Comparison of ENCODE assay signal across 9 cellular contexts in genomic region chr20:3430376-3431069, GRCh38. TPM values are rescaled to one million over a fixed set of nuclear protein-coding genes. Genes with fewer than 3 reads are reported as not detected.
DNase-seq lines count a peak whose midpoint lies in the region; ATAC-seq, FAIRE-seq and TF ChIP-seq lines count a peak whose summit lies in the region.
"Had no signal": no experiment of that assay in that cellular context is flagged by ENCODE, and none has a peak within 500 bp of the region (broad histone marks: within the 10 kb centered on the region; RNA-seq: fewer than 3 reads in every experiment).

No MANE protein-coding gene starts in this region.

- H3K27ac Mint-ChIP-seq in MCF 10A (ENCODE audit: low read depth, unreplicated experiment) = no peak overlapping the region
- H3K27ac Mint-ChIP-seq in activated T-helper 17 cell treated with anti-CD3 and anti-CD28 coated beads, Interleukin-2, amount 50 U/mL, for 72 hours = no peak overlapping the region

- no peak for TF ChIP-seq CTCF in MCF 10A (IDR thresholded peaks at IDR 0.05; ENCODE audit: unreplicated experiment)
- no peak for TF ChIP-seq CTCF in D721Med (IDR thresholded peaks at IDR 0.05; ENCODE audit: insufficient read depth, missing control alignments)
- TF ChIP-seq CTCF in mammary epithelial cell (conservative IDR thresholded peaks at IDR 0.05 in 1 of 2, IDR thresholded peaks at IDR 0.05 in 1 of 2; ENCODE audit: extremely low read depth in 1 of 2, insufficient read depth in 1 of 2, low read depth in 1 of 2, low read length in 2 of 2) = no peak

- H3K4me3 ChIP-seq in BLaER1 (no peak overlapping the region), mammary epithelial cell (replicated peaks in 1 of 3; ENCODE audit: insufficient read depth in 1 of 3, low read depth in 2 of 3, low read length in 3 of 3) (no peak overlapping the region)

- intact Hi-C loops in MCF 10A (cut with micrococcal nuclease) (no loop called here), mammary epithelial cell (cut with micrococcal nuclease) (no loop called here)

- DNase-seq in UCSD-AML1 (lab: John Stamatoyannopoulos, UW; ENCODE audit: unreplicated experiment) (peak; percentile 70), MCF 10A (ENCODE audit: unreplicated experiment) (no peak), D721Med (ENCODE audit: insufficient read length, low spot score) (no peak), mammary epithelial cell (no peak)

- H3K4me1 Mint-ChIP-seq in MCF 10A (ENCODE audit: insufficient read depth, unreplicated experiment) = no peaks in the 10 kb centered on the region
- no peaks in the 10 kb centered on the region for H3K4me1 Mint-ChIP-seq in activated T-helper 17 cell treated with anti-CD3 and anti-CD28 coated beads, Interleukin-2, amount 50 U/mL, for 72 hours

- no peak overlapping the region for H2AFZ ChIP-seq in mammary epithelial cell (ENCODE audit: low read depth, low read length)

- POLR2A ChIA-PET in MCF 10A (lab: Yijun Ruan, JAX) = no interaction called here

- H3K9me3 ChIP-seq in BLaER1 (no peaks in the 10 kb centered on the region), mammary epithelial cell (replicated peaks; ENCODE audit: insufficient read depth, low read length) (no peaks in the 10 kb centered on the region)

- H3K27me3 Mint-ChIP-seq in MCF 10A (ENCODE audit: insufficient read depth, unreplicated experiment) = no peaks in the 10 kb centered on the region
- H3K27me3 Mint-ChIP-seq in activated T-helper 17 cell treated with anti-CD3 and anti-CD28 coated beads, Interleukin-2, amount 50 U/mL, for 72 hours = peaks cover 8% of the 10 kb centered on the region

- 94% methylated on average over 10 of the region's 14 CpGs for WGBS in mammary epithelial cell (ENCODE audit: low coverage, missing lambda C conversion rate)

- CTCF ChIA-PET in MCF 10A (lab: Yijun Ruan, JAX) (no interaction called here), mammary epithelial cell (lab: Charles Lee; ENCODE audit: low non-redundant PET) (no interaction called here)

- no peaks in the 10 kb centered on the region for H3K79me2 ChIP-seq in mammary epithelial cell (ENCODE audit: insufficient read depth, low read length)

- dilution Hi-C loops in mammary epithelial cell (cut with HindIII; ENCODE audit: low sequenced_read_pairs) = no loop called here

- no peak for FAIRE-seq in D721Med (lab: Jason Lieb, UNC)

- H3K9ac ChIP-seq in BLaER1 = no peak overlapping the region
- H3K9ac ChIP-seq in mammary epithelial cell (ENCODE audit: insufficient read depth, low read length) = no peak overlapping the region

- H4K20me1 ChIP-seq in BLaER1 (no peaks in the 10 kb centered on the region), mammary epithelial cell (ENCODE audit: insufficient read depth, low read length) (no peaks in the 10 kb centered on the region)

- in situ Hi-C loops in mammary epithelial cell (cut with MboI; ENCODE audit: low sequenced_read_pairs in 2 of 2) = no loop called here

- no peaks in the 10 kb centered on the region for H3K9me3 Mint-ChIP-seq in MCF 10A (ENCODE audit: unreplicated experiment)
- no peaks in the 10 kb centered on the region for H3K9me3 Mint-ChIP-seq in activated T-helper 17 cell treated with anti-CD3 and anti-CD28 coated beads, Interleukin-2, amount 50 U/mL, for 72 hours

- no peaks in the 10 kb centered on the region for H3K36me3 ChIP-seq in BLaER1
- H3K36me3 ChIP-seq in mammary epithelial cell (ENCODE audit: insufficient read depth, low read length) = no peaks in the 10 kb centered on the region

- H3K4me3 Mint-ChIP-seq in MCF 10A (ENCODE audit: unreplicated experiment) = no peak overlapping the region
- no peak overlapping the region for H3K4me3 Mint-ChIP-seq in activated T-helper 17 cell treated with anti-CD3 and anti-CD28 coated beads, Interleukin-2, amount 50 U/mL, for 72 hours

- H3K27me3 ChIP-seq in BLaER1 (no peaks in the 10 kb centered on the region), mammary epithelial cell (ENCODE audit: insufficient read depth, low read length) (no peaks in the 10 kb centered on the region)

- H3K36me3 Mint-ChIP-seq in MCF 10A (ENCODE audit: insufficient read depth, unreplicated experiment) = peaks cover 6% of the 10 kb centered on the region
- H3K36me3 Mint-ChIP-seq in activated T-helper 17 cell treated with anti-CD3 and anti-CD28 coated beads, Interleukin-2, amount 50 U/mL, for 72 hours (ENCODE audit: low read depth) = no peaks in the 10 kb centered on the region

- H3K27ac ChIP-seq in BLaER1 (no peak overlapping the region), mammary epithelial cell (ENCODE audit: insufficient read depth, low read depth, low read length) (no peak overlapping the region)

- BruUV-seq in MCF 10A (replicated peaks; lab: Mats Ljungman, UMichigan) (no TSS peak), mammary epithelial cell (replicated peaks; lab: Mats Ljungman, UMichigan) (no TSS peak)

- H3K4me2 ChIP-seq in BLaER1 (peak overlapping the region; percentile 12; the same call in 1 of the 2 replicates), mammary epithelial cell (ENCODE audit: insufficient read depth, low read depth, low read length) (no peak overlapping the region)

- ATAC-seq in GM19397 (IDR thresholded peaks at IDR 0.05; ENCODE audit: unreplicated experiment) (peak; percentile 77), HG03135 (IDR thresholded peaks at IDR 0.05; ENCODE audit: unreplicated experiment) (peak; percentile 84)
- no peak for ATAC-seq in activated T-helper 17 cell treated with anti-CD3 and anti-CD28 coated beads, Interleukin-2, amount 50 U/mL, for 72 hours (replicated peaks)
- ATAC-seq: left lobe of liver had no signal

- H3K4me1 ChIP-seq in BLaER1 = peaks cover 12% of the 10 kb centered on the region
- no peaks in the 10 kb centered on the region for H3K4me1 ChIP-seq in mammary epithelial cell (ENCODE audit: insufficient read depth, low read length)

RNA-seq across cellular contexts. Expression of gene DNAAF9, which starts 23.1 kb away (rescaled TPM):
- total RNA-seq in MCF 10A (2022) = 7.6 and 9.2 TPM in 2 replicates
- 10 to 100 TPM; 14.1 to 23.7 TPM for total RNA-seq in mammary epithelial cell
- 7.0 TPM for polyA plus RNA-seq in mammary epithelial cell
- 11.9 TPM for polyA minus RNA-seq in mammary epithelial cell
- total RNA-seq in activated T-helper 17 cell treated with anti-CD3 and anti-CD28 coated beads, Interleukin-2, amount 50 U/mL, for 72 hours = 1 to 10 TPM; 3.0 to 3.3 TPM

RNA-seq across cellular contexts. Expression of gene ATRN, which starts 40.3 kb away (rescaled TPM):
- total RNA-seq in MCF 10A (2022) (29.7 and 34.7 TPM in 2 replicates), mammary epithelial cell (100 to 1,000 TPM in 1 of 2 donors, 10 to 100 TPM in 1; 54.2 to 134 TPM)
- polyA plus RNA-seq in mammary epithelial cell = 52.3 TPM
- 62.9 TPM for polyA minus RNA-seq in mammary epithelial cell
- total RNA-seq in activated T-helper 17 cell treated with anti-CD3 and anti-CD28 coated beads, Interleukin-2, amount 50 U/mL, for 72 hours = 10 to 100 TPM in 1 of 2 donors, 1 to 10 TPM in 1; 8.5 to 10.8 TPM
